In the genomic region with DNA sequence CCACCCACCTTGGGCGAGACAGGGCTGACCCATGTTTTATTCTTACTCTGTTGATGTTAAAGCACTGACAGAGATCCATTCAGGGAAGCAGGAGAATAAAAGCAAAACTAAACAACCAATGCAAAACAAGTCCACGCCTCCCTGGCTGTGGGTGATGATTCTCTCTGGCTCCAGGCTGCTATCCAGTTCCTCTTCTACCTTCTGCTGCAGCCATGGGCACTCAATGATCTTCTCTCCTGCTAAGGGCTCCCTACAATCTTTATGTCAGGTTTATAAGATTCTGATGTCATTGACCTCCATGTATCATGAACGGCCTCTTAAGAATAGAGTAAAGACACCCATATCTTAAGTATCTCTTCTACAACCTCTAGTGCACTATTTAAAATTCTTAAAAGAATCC, we compare ENCODE assay signal across 28 cellular contexts.
"Had no signal": no experiment of that assay in that cellular context is flagged by ENCODE, and none has a peak within 500 bp of the region (broad histone marks: within the 10 kb centered on the region; RNA-seq: fewer than 3 reads in every experiment).

No MANE protein-coding gene starts in this region.

- H3K27me3 ChIP-seq: adrenal gland, body of pancreas, breast epithelium had no signal

- H3K9me3 ChIP-seq: adrenal gland, body of pancreas, breast epithelium had no signal

- ATAC-seq: activated CD4-positive, alpha-beta T cell treated with anti-CD3 and anti-CD28 coated beads for 36 hours; activated CD4-positive, CD25-positive, alpha-beta regulatory T cell treated with anti-CD3 and anti-CD28 coated beads, Interleukin-2, amount 50 U/mL, for 24 hours; activated naive CD4-positive, alpha-beta T cell treated with anti-CD3 and anti-CD28 coated beads, Interleukin-2, amount 50 U/mL, for 72 hours; activated T-cell treated with anti-CD3 and anti-CD28 coated beads, Interleukin-2, amount 50 U/mL, for 4 hours; body of pancreas; WTC11 had no signal

- H3K36me3 ChIP-seq: adrenal gland, breast epithelium had no signal

- H3K4me3 ChIP-seq: adrenal gland, body of pancreas, breast epithelium had no signal

- DNase-seq: activated CD4-positive, alpha-beta T cell treated with anti-CD3 and anti-CD28 coated beads for 36 hours; activated CD4-positive, alpha-beta T cell treated with anti-CD3 and anti-CD28 coated beads, Interleukin-2, amount 10 ng/mL, durations not matched to agents 7 days and 5 days; activated CD4-positive, alpha-beta T cell treated with anti-CD3 and anti-CD28 coated beads, Interleukin-2, amount 50 U/mL, for 48 hours; activated CD8-positive, alpha-beta memory T cell treated with anti-CD3 and anti-CD28 coated beads, Interleukin-2, amount 50 U/mL, for 4 hours; activated gamma-delta T cell treated with Interleukin-2 at 50 U/mL for 16 hours; activated naive CD4-positive, alpha-beta T cell treated with anti-CD3 and anti-CD28 coated beads for 36 hours; activated T-cell treated with anti-CD3 and anti-CD28 coated beads for 4 hours; activated T-cell treated with anti-CD3 and anti-CD28 coated beads, Interleukin-2, amount 50 U/mL, for 4 hours; adrenal gland; body of pancreas; MM.1S; NCI-H1105; NCI-H1417 treated with DMSO at 0.1 percent for 48 hours; NCI-H187 treated with DMSO at 0.1 percent for 48 hours; NCI-H2081; NCI-H2171 treated with DMSO at 0.1 percent for 48 hours; NCI-H2227 treated with DMSO at 0.1 percent for 48 hours; NCI-H446; NCI-H524; NCI-H69; NCI-H82; Right ventricle myocardium superior; T1000 had no signal

- H3K27me3 Mint-ChIP-seq: activated CD4-positive, alpha-beta T cell treated with anti-CD3 and anti-CD28 coated beads, Interleukin-2, amount 10 ng/mL, durations not matched to agents 7 days and 5 days had no signal

- H3K27ac ChIP-seq: adrenal gland, body of pancreas, breast epithelium had no signal

- H3K9me3 Mint-ChIP-seq: activated naive CD4-positive, alpha-beta T cell treated with anti-CD3 and anti-CD28 coated beads for 36 hours; activated T-cell treated with anti-CD3 and anti-CD28 coated beads, Interleukin-2, amount 50 U/mL, for 4 hours had no signal

- H3K27ac Mint-ChIP-seq: activated CD4-positive, alpha-beta T cell treated with anti-CD3 and anti-CD28 coated beads for 36 hours; activated CD4-positive, alpha-beta T cell treated with anti-CD3 and anti-CD28 coated beads, Interleukin-2, amount 10 ng/mL, durations not matched to agents 7 days and 5 days; activated naive CD4-positive, alpha-beta T cell treated with anti-CD3 and anti-CD28 coated beads for 36 hours; activated naive CD4-positive, alpha-beta T cell treated with anti-CD3 and anti-CD28 coated beads, Interleukin-2, amount 50 U/mL, for 72 hours; activated T-helper 1 cell treated with anti-CD3 and anti-CD28 coated beads, Interleukin-12 subunit alpha, Interleukin-12 subunit beta, Interleukin-2, Interleukin-4 antibody, amounts not matched to agents 30 ng/mL and 10 ng/mL and 1 ng/mL, durations not matched to agents 14 hours and 24 hours and 36 hours; WTC11 had no signal

- H3K4me3 Mint-ChIP-seq: activated CD4-positive, alpha-beta T cell treated with anti-CD3 and anti-CD28 coated beads for 36 hours; activated CD4-positive, alpha-beta T cell treated with anti-CD3 and anti-CD28 coated beads, Interleukin-2, amount 10 ng/mL, durations not matched to agents 7 days and 5 days; activated naive CD4-positive, alpha-beta T cell treated with anti-CD3 and anti-CD28 coated beads for 36 hours; activated T-cell treated with anti-CD3 and anti-CD28 coated beads, Interleukin-2, amount 50 U/mL, for 4 hours; activated T-helper 1 cell treated with anti-CD3 and anti-CD28 coated beads, Interleukin-12 subunit alpha, Interleukin-12 subunit beta, Interleukin-2, Interleukin-4 antibody, amounts not matched to agents 30 ng/mL and 10 ng/mL and 1 ng/mL, durations not matched to agents 14 hours and 24 hours and 36 hours; WTC11 had no signal

- H3K4me1 ChIP-seq: adrenal gland, breast epithelium had no signal
